7 cellular contexts compared by ENCODE assay signal in genomic region chr22:20935049-20935448, GRCh38. TPM values are rescaled to one million over a fixed set of nuclear protein-coding genes. Genes with fewer than 3 reads are reported as not detected.
DNase-seq lines count a peak whose midpoint lies in the region; ATAC-seq, FAIRE-seq and TF ChIP-seq lines count a peak whose summit lies in the region.
"Not testable (repeated sequence)": the region's sequence is repeated elsewhere in the genome, so short reads cannot be mapped to it uniquely, and the experiment has no call there.
"Had no signal": no experiment of that assay in that cellular context is flagged by ENCODE, and none has a peak within 500 bp of the region (broad histone marks: within the 10 kb centered on the region; RNA-seq: fewer than 3 reads in every experiment).

No MANE protein-coding gene starts in this region.

- not testable (repeated sequence) for TF ChIP-seq EP300 in K562 (IDR thresholded peaks at IDR 0.05; ENCODE audit: low read length)

- H3K27me3 ChIP-seq in GM23338 (ENCODE audit: insufficient read depth); K562 (ENCODE audit: control insufficient read depth in 2 of 2, insufficient read depth in 2 of 2, low read length in 2 of 2); upper lobe of right lung: not testable (repeated sequence)

- H3K36me3 Mint-ChIP-seq in GM23338 (ENCODE audit: low read depth), result peaks cover 49% of the 10 kb centered on the region
- H3K36me3 Mint-ChIP-seq in natural killer cell; progenitor cell of endocrine pancreas (ENCODE audit: insufficient read depth): not testable (repeated sequence)

- H3K4me1 Mint-ChIP-seq in GM23338, result not testable (repeated sequence)
- H3K4me1 Mint-ChIP-seq in natural killer cell, result peaks cover 60 to 71% of the 10 kb centered on the region in 2 donors
- H3K4me1 Mint-ChIP-seq in progenitor cell of endocrine pancreas (ENCODE audit: low read depth), result peaks cover 26% of the 10 kb centered on the region

- H3K27ac Mint-ChIP-seq in GM23338, result not testable (repeated sequence)
- peak overlapping the region; percentile 18 to 42 for H3K27ac Mint-ChIP-seq in natural killer cell
- H3K27ac Mint-ChIP-seq in progenitor cell of endocrine pancreas, result peak overlapping the region; percentile 33

- not testable (repeated sequence) for H3K4me3 ChIP-seq in GM23338, K562, upper lobe of right lung

- H3K9me3 ChIP-seq in K562 (replicated peaks; ENCODE audit: control insufficient read depth, insufficient read depth, low read depth, low read length); upper lobe of right lung: not testable (repeated sequence)

- H3K4me3 Mint-ChIP-seq in GM23338; natural killer cell; progenitor cell of endocrine pancreas (ENCODE audit: low read depth): not testable (repeated sequence)

- not testable (repeated sequence) for H2AFZ ChIP-seq in GM23338; K562 (ENCODE audit: low read depth, low read length)

- TF ChIP-seq POLR2A in K562 (conservative IDR thresholded peaks at IDR 0.05), result 0 out of 2 replicates have a peak, but pooled peaks have one; percentile 38

- not testable (repeated sequence) for H3K9me2 ChIP-seq in GM23338 (ENCODE audit: insufficient read depth)

- TF ChIP-seq RAD21 in K562 (CRISPR knock-in tag; conservative IDR thresholded peaks at IDR 0.05 in 1 of 2, IDR thresholded peaks at IDR 0.05 in 1 of 2), result not testable (repeated sequence)

- H3K36me3 ChIP-seq in GM23338 (ENCODE audit: insufficient read depth), result peaks cover 25% of the 10 kb centered on the region
- H3K36me3 ChIP-seq in K562 (ENCODE audit: control insufficient read depth, insufficient read depth, low read length), result peaks cover 82% of the 10 kb centered on the region
- peaks cover 36% of the 10 kb centered on the region for H3K36me3 ChIP-seq in upper lobe of right lung

- in situ Hi-C loops in K562 (cut with MboI), result not testable (repeated sequence)

- H3K79me2 ChIP-seq in GM23338 (replicated peaks; ENCODE audit: insufficient read depth) (peaks cover 100% of the 10 kb centered on the region), K562 (ENCODE audit: control insufficient read depth, insufficient read depth, low read length) (peaks cover 97% of the 10 kb centered on the region)

- H3K27ac ChIP-seq in GM23338 (ENCODE audit: low read depth), result 0 out of 2 replicates have a peak overlapping the region, but pooled peaks have one; percentile 55
- peak overlapping the region; percentile 48; the same call in 1 of the 2 replicates for H3K27ac ChIP-seq in RWPE1
- H3K27ac ChIP-seq in K562 (ENCODE audit: extremely low read depth, low read depth, low read length); upper lobe of right lung: not testable (repeated sequence)

- H3K9ac ChIP-seq in K562 (ENCODE audit: insufficient read depth in 1 of 2, low read depth in 2 of 2, low read length in 2 of 2), result not testable (repeated sequence)

- CTCF ChIA-PET in RWPE1 (lab: Yijun Ruan, JAX), result interaction anchor here (0.7 kb wide), 3 partner anchors 22 to 45 kb away, joined by 3 to 4 read pairs (median 3); no protein-coding TSS in a partner anchor
- CTCF ChIA-PET in K562 (lab: Yijun Ruan, JAX; ENCODE audit: low intra/inter-chr PET ratio), result not testable (repeated sequence)

- POLR2A ChIA-PET in RWPE1 (lab: Yijun Ruan, JAX; ENCODE audit: low non-redundant PET), result not testable (repeated sequence)
- POLR2A ChIA-PET in K562 (lab: Yijun Ruan, JAX), result interaction anchor here (0.7 to 64.4 kb wide), 4 partner anchors 16 to 712 kb away, joined by 3 to 1556 read pairs (median 780); partner anchors contain the start of genes AIFM3, CRKL and LZTR1

- not testable (repeated sequence) for H3K4me2 ChIP-seq in GM23338; K562 (ENCODE audit: insufficient read depth, low read length)

- not testable (repeated sequence) for H3F3A ChIP-seq in GM23338 (replicated peaks; ENCODE audit: low read depth)

- H3K9me1 ChIP-seq in K562 (ENCODE audit: control insufficient read depth, insufficient read depth, low read length), result peaks cover 24% of the 10 kb centered on the region

- not testable (repeated sequence) for BruUV-seq in K562 (replicated peaks; lab: Mats Ljungman, UMichigan)

- ATAC-seq in GM23338, K562, natural killer cell, upper lobe of right lung: not testable (repeated sequence)

- not testable (repeated sequence) for DNase-seq in GM23338 (ENCODE audit: low spot score); RWPE1 (ENCODE audit: low spot score); K562 (ENCODE audit: extremely low read depth in 1 of 4, low spot score in 3 of 4); natural killer cell; progenitor cell of endocrine pancreas (ENCODE audit: low spot score, unreplicated experiment)
- peak; percentile 33 for DNase-seq in upper lobe of right lung

- H4K20me1 ChIP-seq in GM23338 (replicated peaks; ENCODE audit: insufficient read depth) (peaks cover 94% of the 10 kb centered on the region), K562 (replicated peaks; ENCODE audit: control insufficient read depth, insufficient read depth, low read length) (peaks cover 89% of the 10 kb centered on the region)

- not testable (repeated sequence) for H3K27me3 Mint-ChIP-seq in GM23338 (ENCODE audit: insufficient read depth, low read depth, poor library complexity); natural killer cell (ENCODE audit: low read depth in 2 of 2); progenitor cell of endocrine pancreas

- H3K4me1 ChIP-seq in GM23338 (ENCODE audit: insufficient read depth), result not testable (repeated sequence)
- H3K4me1 ChIP-seq in K562 (replicated peaks in 1 of 2; ENCODE audit: control insufficient read depth in 2 of 2, insufficient read depth in 2 of 2, low read length in 2 of 2) (peaks cover 17 to 26% of the 10 kb centered on the region in 2 experiments), upper lobe of right lung (peaks cover 32% of the 10 kb centered on the region)

- not testable (repeated sequence) for TF ChIP-seq CTCF in GM23338 (conservative IDR thresholded peaks at IDR 0.05; ENCODE audit: low read depth in 2 of 2); RWPE1 (conservative IDR thresholded peaks at IDR 0.05; ENCODE audit: low read depth); K562 (IDR thresholded peaks at IDR 0.05 in 2 of 3, conservative IDR thresholded peaks at IDR 0.05 in 1 of 3; ENCODE audit: insufficient read depth in 2 of 3, low read depth in 1 of 3, low read length in 3 of 3); natural killer cell (IDR thresholded peaks at IDR 0.05); progenitor cell of endocrine pancreas (IDR thresholded peaks at IDR 0.05; ENCODE audit: unreplicated experiment); upper lobe of right lung (IDR thresholded peaks at IDR 0.05)

- not testable (repeated sequence) for FAIRE-seq in K562 (lab: Jason Lieb, UNC)

- H3K9me3 Mint-ChIP-seq in GM23338; natural killer cell; progenitor cell of endocrine pancreas (ENCODE audit: low read depth): not testable (repeated sequence)

- intact Hi-C loops in K562 (cut with micrococcal nuclease); natural killer cell (cut with micrococcal nuclease); upper lobe of right lung (cut with DNase I): not testable (repeated sequence)

- 88% methylated on average over 9 of the region's 9 CpGs for WGBS in K562 (ENCODE audit: insufficient coverage, low coverage, missing lambda C conversion rate)

RNA-seq across cellular contexts. Expression of gene CRKL, which starts 17.8 kb away (rescaled TPM):
- total RNA-seq in GM23338 (2014; rRNA removed; shearing (Covaris generic)), result 97.6 and 104 TPM in 2 replicates
- polyA plus RNA-seq in GM23338 (2016; fragmentation: Nextera tagmentation; extraction: Ambion mirVana) (39.5 and 40.7 TPM in 2 replicates), K562 (2011; rRNA removed) (135 and 196 TPM in 2 replicates), K562 (2014; fragmentation: Illumina TruSeq; extraction: Trizol) (144 and 156 TPM in 2 replicates), K562 (2014; fragmentation: Nextera tagmentation; extraction: Ambion mirVana) (100 to 1,000 TPM; 100 to 105 TPM), K562 (2014; rRNA removed) (114 and 124 TPM in 2 replicates)
- total RNA-seq in K562 (2011; cell fraction: chromatin; rRNA removed; ENCODE audit: low replicate concordance), result 251 and 271 TPM in 2 replicates
- total RNA-seq in K562 (2011; cell fraction: nucleolus; rRNA removed), result 179 and 190 TPM in 2 replicates
- 236 and 257 TPM in 2 replicates for total RNA-seq in K562 (2011; cell fraction: nucleoplasm; rRNA removed)
- total RNA-seq in K562 (2014; rRNA removed) (105 and 144 TPM in 2 replicates), K562 (2014; rRNA removed; fragmentation: Illumina TruSeq; extraction: Trizol) (138 and 141 TPM in 2 replicates), K562 (2015; rRNA removed; fragmentation: Illumina TruSeq; extraction: Trizol) (124 and 128 TPM in 2 replicates), K562 (2021) (263 and 267 TPM in 2 replicates), natural killer cell (10 to 100 TPM; 50.7 to 71.2 (median 67.4) TPM), progenitor cell of endocrine pancreas (81.4 and 86.3 TPM in 2 replicates), upper lobe of right lung (60.8 TPM)
- polyA plus RNA-seq in K562 (2011; cell fraction: cytosol; rRNA removed), result 111 and 189 TPM in 2 replicates
- polyA plus RNA-seq in K562 (2011; cell fraction: nucleus; rRNA removed), result 90.3 and 116 TPM in 2 replicates
- polyA plus RNA-seq in K562 (2012), result 90.4 and 122 TPM in 2 replicates
- polyA minus RNA-seq in K562 (2011; rRNA and poly(A)+ RNA removed), result 219 and 267 TPM in 2 replicates
- 166 and 232 TPM in 2 replicates for polyA minus RNA-seq in K562 (2011; cell fraction: cytosol; rRNA and poly(A)+ RNA removed)
- polyA minus RNA-seq in K562 (2011; cell fraction: nucleus; rRNA and poly(A)+ RNA removed), result 39.9 and 84.6 TPM in 2 replicates

RNA-seq across cellular contexts. Expression of gene AIFM3, which starts 32.0 kb away (rescaled TPM):
- 0.45 and 1.7 TPM in 2 replicates for total RNA-seq in GM23338 (2014; rRNA removed; shearing (Covaris generic))
- polyA plus RNA-seq in GM23338 (2016; fragmentation: Nextera tagmentation; extraction: Ambion mirVana), result 1.4 and 1.5 TPM in 2 replicates
- 0.14 and 1.4 TPM in 2 replicates for total RNA-seq in K562 (2011; cell fraction: chromatin; rRNA removed; ENCODE audit: low replicate concordance)
- 0.33 and 1.2 TPM in 2 replicates for total RNA-seq in K562 (2011; cell fraction: nucleolus; rRNA removed)
- total RNA-seq in K562 (2011; cell fraction: nucleoplasm; rRNA removed), result 0.53 and 0.81 TPM in 2 replicates
- 0.14 TPM in 1 of 2 replicates, not detected in the other for total RNA-seq in K562 (2014; rRNA removed)
- total RNA-seq in K562 (2014; rRNA removed; fragmentation: Illumina TruSeq; extraction: Trizol), result 0.10 TPM in 1 of 2 replicates, not detected in the other
- total RNA-seq in K562 (2015; rRNA removed; fragmentation: Illumina TruSeq; extraction: Trizol), result 0.07 TPM in 1 of 2 replicates, not detected in the other
- total RNA-seq in K562 (2021), result 0.20 and 0.56 TPM in 2 replicates
- 0.04 and 0.08 TPM in 2 replicates for polyA plus RNA-seq in K562 (2011; rRNA removed)
- polyA plus RNA-seq in K562 (2011; cell fraction: cytosol; rRNA removed), result 0.06 TPM in 1 of 2 replicates, not detected in the other
- 0.80 and 0.87 TPM in 2 replicates for polyA plus RNA-seq in K562 (2011; cell fraction: nucleus; rRNA removed)
- polyA plus RNA-seq in K562 (2012), result 0.27 and 0.50 TPM in 2 replicates
- polyA plus RNA-seq in K562 (2014; fragmentation: Illumina TruSeq; extraction: Trizol), result 0.06 TPM in 1 of 2 replicates, not detected in the other
- under 1 TPM; 0.03 to 0.06 TPM for polyA plus RNA-seq in K562 (2014; fragmentation: Nextera tagmentation; extraction: Ambion mirVana)
- polyA plus RNA-seq in K562 (2014; rRNA removed), result 0.15 TPM in 1 of 2 replicates, not detected in the other
- polyA minus RNA-seq in K562 (2011; rRNA and poly(A)+ RNA removed), result 0.06 TPM in 1 of 2 replicates, not detected in the other
- polyA minus RNA-seq in K562 (2011; cell fraction: cytosol; rRNA and poly(A)+ RNA removed), result not detected in 2 replicates
- 0.27 and 0.44 TPM in 2 replicates for polyA minus RNA-seq in K562 (2011; cell fraction: nucleus; rRNA and poly(A)+ RNA removed)
- 1 to 10 TPM; 1.5 to 2.3 (median 2.2) TPM for total RNA-seq in natural killer cell
- total RNA-seq in progenitor cell of endocrine pancreas, result 1.8 and 2.3 TPM in 2 replicates
- total RNA-seq in upper lobe of right lung, result 5.7 TPM
- total RNA-seq: A673 had no signal

RNA-seq across cellular contexts. Expression of gene LZTR1, which starts 47.0 kb away (rescaled TPM):
- total RNA-seq in GM23338 (2014; rRNA removed; shearing (Covaris generic)), result 39.9 and 41.1 TPM in 2 replicates
- polyA plus RNA-seq in GM23338 (2016; fragmentation: Nextera tagmentation; extraction: Ambion mirVana) (7.7 and 9.2 TPM in 2 replicates), K562 (2011; rRNA removed) (63.0 and 88.5 TPM in 2 replicates), K562 (2014; fragmentation: Illumina TruSeq; extraction: Trizol) (74.3 and 89.8 TPM in 2 replicates), K562 (2014; fragmentation: Nextera tagmentation; extraction: Ambion mirVana) (1 to 10 TPM; 2.2 to 3.1 TPM), K562 (2014; rRNA removed) (115 and 129 TPM in 2 replicates)
- total RNA-seq in K562 (2011; cell fraction: chromatin; rRNA removed; ENCODE audit: low replicate concordance), result 338 and 754 TPM in 2 replicates
- 395 and 404 TPM in 2 replicates for total RNA-seq in K562 (2011; cell fraction: nucleolus; rRNA removed)
- total RNA-seq in K562 (2011; cell fraction: nucleoplasm; rRNA removed), result 258 and 287 TPM in 2 replicates
- total RNA-seq in K562 (2014; rRNA removed) (87.2 and 120 TPM in 2 replicates), K562 (2014; rRNA removed; fragmentation: Illumina TruSeq; extraction: Trizol) (46.4 and 63.0 TPM in 2 replicates), K562 (2015; rRNA removed; fragmentation: Illumina TruSeq; extraction: Trizol) (51.3 and 53.2 TPM in 2 replicates), K562 (2021) (132 and 135 TPM in 2 replicates), natural killer cell (10 to 100 TPM; 71.9 to 85.0 (median 82.0) TPM), progenitor cell of endocrine pancreas (91.6 and 93.8 TPM in 2 replicates), upper lobe of right lung (56.7 TPM)
- 50.8 and 68.8 TPM in 2 replicates for polyA plus RNA-seq in K562 (2011; cell fraction: cytosol; rRNA removed)
- polyA plus RNA-seq in K562 (2011; cell fraction: nucleus; rRNA removed), result 703 and 913 TPM in 2 replicates
- 80.6 and 93.5 TPM in 2 replicates for polyA plus RNA-seq in K562 (2012)
- polyA minus RNA-seq in K562 (2011; rRNA and poly(A)+ RNA removed), result 64.5 and 72.9 TPM in 2 replicates
- 41.9 and 49.7 TPM in 2 replicates for polyA minus RNA-seq in K562 (2011; cell fraction: cytosol; rRNA and poly(A)+ RNA removed)
- polyA minus RNA-seq in K562 (2011; cell fraction: nucleus; rRNA and poly(A)+ RNA removed), result 188 and 205 TPM in 2 replicates
